In genomic region chr1:162619076-162619475, GRCh38 we compare ENCODE assay signal across 8 cellular contexts.
"Had no signal": no experiment of that assay in that cellular context is flagged by ENCODE, and none has a peak within 500 bp of the region (broad histone marks: within the 10 kb centered on the region; RNA-seq: fewer than 3 reads in every experiment).

No MANE protein-coding gene starts in this region.

- ATAC-seq: GM23338, K562 had no signal

- DNase-seq: H9, HCEC 1CT, IMR-90 had no signal

- H3K4me2 ChIP-seq: GM23338 had no signal

- H2AFZ ChIP-seq: GM23338 had no signal

- FAIRE-seq: H1, H54, HTR-8/SVneo, K562 had no signal

- H3K4me3 ChIP-seq: GM23338, K562 had no signal
